2 cellular contexts compared by ENCODE assay signal in genomic region chr1:207853372-207853757, GRCh38.
TF ChIP-seq lines count a peak whose summit lies in the region.

No MANE protein-coding gene starts in this region.

TF ChIP-seq in HepG2, 621 proteins besides CTCF, POLR2A, EP300 and RAD21:
- TF ChIP-seq DZIP1 (CRISPR knock-in tag; IDR thresholded peaks at IDR 0.05): no peak
- no peak for TF ChIP-seq TGIF2 (CRISPR knock-in tag; IDR thresholded peaks at IDR 0.05)
- no peak for TF ChIP-seq PRDM4 (CRISPR knock-in tag; IDR thresholded peaks at IDR 0.05; ENCODE audit: borderline replicate concordance)
- TF ChIP-seq SRF (IDR thresholded peaks at IDR 0.05; ENCODE audit: low read depth, low read length): no peak
- TF ChIP-seq NFIC (IDR thresholded peaks at IDR 0.05; ENCODE audit: low read length): no peak
- TF ChIP-seq ZSCAN21 (CRISPR knock-in tag; IDR thresholded peaks at IDR 0.05; ENCODE audit: borderline replicate concordance): no peak
- no peak for TF ChIP-seq PRDM15 (CRISPR knock-in tag; IDR thresholded peaks at IDR 0.05)
- TF ChIP-seq JUN (CRISPR knock-in tag; IDR thresholded peaks at IDR 0.05): no peak
- TF ChIP-seq PAXIP1 (CRISPR knock-in tag; conservative IDR thresholded peaks at IDR 0.05): no peak
- no peak for TF ChIP-seq ZNF878 (CRISPR knock-in tag; IDR thresholded peaks at IDR 0.05)
- TF ChIP-seq THYN1 (CRISPR knock-in tag; IDR thresholded peaks at IDR 0.05; ENCODE audit: borderline replicate concordance, low read depth): no peak

TF ChIP-seq in SK-N-SH, 30 proteins besides CTCF, POLR2A, EP300 and RAD21:
- TF ChIP-seq RCOR1 (IDR thresholded peaks at IDR 0.05; ENCODE audit: low read length) (no peak), MEF2A (IDR thresholded peaks at IDR 0.05; ENCODE audit: borderline replicate concordance, low read depth) (no peak)
